ENCODE assay signal across 24 cellular contexts in genomic region chr7:74665296-74665938, GRCh38. TPM values are rescaled to one million over a fixed set of nuclear protein-coding genes. Genes with fewer than 3 reads are reported as not detected.
DNase-seq lines count a peak whose midpoint lies in the region; ATAC-seq and TF ChIP-seq lines count a peak whose summit lies in the region.
"Had no signal": no experiment of that assay in that cellular context is flagged by ENCODE, and none has a peak within 500 bp of the region (broad histone marks: within the 10 kb centered on the region; RNA-seq: fewer than 3 reads in every experiment).

No MANE protein-coding gene starts in this region.

- no peak overlapping the region for H3T11ph ChIP-seq in H9 (ENCODE audit: low read length)

- peaks cover 63% of the 10 kb centered on the region; the same call in 1 of the 2 replicates for H3K79me2 ChIP-seq in H9 (ENCODE audit: insufficient read depth, low read length)

- H3K27me3 ChIP-seq in H9 (ENCODE audit: insufficient read depth, low read length) (no peaks in the 10 kb centered on the region), skeletal muscle tissue (ENCODE audit: control insufficient read depth in 3 of 3, insufficient read depth in 3 of 3, low read length in 3 of 3) (no peaks in the 10 kb centered on the region), body of pancreas (no peaks in the 10 kb centered on the region)
- H3K27me3 ChIP-seq: esophagus muscularis mucosa had no signal

- H3K23me2 ChIP-seq in H9 (ENCODE audit: insufficient read length, low read depth, low read length, poor library complexity, severe bottlenecking): peaks cover 3% of the 10 kb centered on the region

- TF ChIP-seq CTCF in H9 (conservative IDR thresholded peaks at IDR 0.05) (no peak), endothelial cell (IDR thresholded peaks at IDR 0.05; ENCODE audit: unreplicated experiment) (no peak), body of pancreas (IDR thresholded peaks at IDR 0.05) (no peak)

- H2AK5ac ChIP-seq in H9 (ENCODE audit: insufficient read length, low read length): no peak overlapping the region

- no peak overlapping the region for H3K23ac ChIP-seq in H9 (ENCODE audit: insufficient read length, low read depth, low read length)

- no peak overlapping the region for H2BK120ac ChIP-seq in H9 (ENCODE audit: low read depth, low read length, poor library complexity, severe bottlenecking)

- no peaks in the 10 kb centered on the region for H3K79me1 ChIP-seq in H9 (ENCODE audit: insufficient read depth, low read depth, low read length, poor library complexity, severe bottlenecking)

- H3K4me2 ChIP-seq in H9 (ENCODE audit: insufficient read depth, insufficient read length, low read length): no peak overlapping the region
- H3K4me2 ChIP-seq: KMS-11 had no signal

- no peak overlapping the region for H4K91ac ChIP-seq in H9 (ENCODE audit: insufficient read length, low read depth, low read length)

- no peaks in the 10 kb centered on the region for H3K4me1 ChIP-seq in H9 (ENCODE audit: insufficient read depth, low read length)
- peaks cover 20 to 33% (median 22%) of the 10 kb centered on the region in 3 donors for H3K4me1 ChIP-seq in skeletal muscle tissue (ENCODE audit: control insufficient read depth in 3 of 3, insufficient read depth in 3 of 3, low read length in 3 of 3)
- H3K4me1 ChIP-seq in body of pancreas: peaks cover 52% of the 10 kb centered on the region

- no peak overlapping the region for H2BK20ac ChIP-seq in H9 (ENCODE audit: low read depth, low read length, poor library complexity, severe bottlenecking)

- H3K9me3 Mint-ChIP-seq in H9 (no peaks in the 10 kb centered on the region), endothelial cell (ENCODE audit: unreplicated experiment) (no peaks in the 10 kb centered on the region)
- no peaks in the 10 kb centered on the region for H3K9me3 Mint-ChIP-seq in effector memory CD8-positive, alpha-beta T cell

- H3K27ac ChIP-seq in H9 (ENCODE audit: insufficient read length, low read depth, low read length) (no peak overlapping the region), skeletal muscle tissue (ENCODE audit: low read depth, low read length) (peak overlapping the region; percentile 40), body of pancreas (no peak overlapping the region)
- H3K27ac ChIP-seq: 22Rv1 had no signal

- intact Hi-C loops in body of pancreas (cut with DNase I): no loop called here

- no peak overlapping the region for H3K56ac ChIP-seq in H9 (ENCODE audit: insufficient read length, low read depth, low read length)

- no CpG with 5 or more reads among the region's 12 CpGs for WGBS in H9 (ENCODE audit: extremely low coverage, insufficient read length, low lambda C conversion rate)
- 94% methylated on average over 12 of the region's 12 CpGs for WGBS in body of pancreas, 2 donors

- no peak overlapping the region for H3K14ac ChIP-seq in H9 (ENCODE audit: insufficient read depth, low read length)

- peaks cover 49 to 55% of the 10 kb centered on the region in 2 experiments for H3K4me1 Mint-ChIP-seq in H9
- H3K4me1 Mint-ChIP-seq in endothelial cell (ENCODE audit: unreplicated experiment): peaks cover 32% of the 10 kb centered on the region
- peaks cover 32 to 44% of the 10 kb centered on the region in 2 donors for H3K4me1 Mint-ChIP-seq in effector memory CD8-positive, alpha-beta T cell (ENCODE audit: low read depth in 2 of 2)

- H3K9me3 ChIP-seq in H9 (ENCODE audit: control insufficient read depth, low read depth, low read length) (no peaks in the 10 kb centered on the region), skeletal muscle tissue (ENCODE audit: control insufficient read depth in 3 of 3, low read length in 3 of 3) (no peaks in the 10 kb centered on the region), body of pancreas (no peaks in the 10 kb centered on the region)
- H3K9me3 ChIP-seq: esophagus muscularis mucosa had no signal

- no peak overlapping the region for H3K18ac ChIP-seq in H9 (ENCODE audit: insufficient read length, low read depth, low read length)

- no peak overlapping the region for H4K5ac ChIP-seq in H9 (ENCODE audit: insufficient read length, low read depth, low read length)

- H3K27me3 Mint-ChIP-seq in H9 (ENCODE audit: low read depth) (no peaks in the 10 kb centered on the region), endothelial cell (ENCODE audit: unreplicated experiment) (peaks cover 2% of the 10 kb centered on the region)
- no peaks in the 10 kb centered on the region for H3K27me3 Mint-ChIP-seq in effector memory CD8-positive, alpha-beta T cell

- H3K36me3 Mint-ChIP-seq in H9 (ENCODE audit: insufficient read depth in 1 of 3, low read depth in 3 of 3) (peaks cover 22 to 60% (median 52%) of the 10 kb centered on the region in 3 experiments), endothelial cell (ENCODE audit: low read depth, unreplicated experiment) (peaks cover 15% of the 10 kb centered on the region)
- peaks cover 31% of the 10 kb centered on the region for H3K36me3 Mint-ChIP-seq in effector memory CD8-positive, alpha-beta T cell (ENCODE audit: insufficient read depth)

- H3K36me3 ChIP-seq in skeletal muscle tissue (ENCODE audit: control insufficient read depth in 3 of 3, insufficient read depth in 3 of 3, low read length in 3 of 3): no peaks in the 10 kb centered on the region
- peaks cover 0 to 2% of the 10 kb centered on the region in 2 donors for H3K36me3 ChIP-seq in body of pancreas (replicated peaks in 1 of 2; ENCODE audit: insufficient read depth in 1 of 2, low read depth in 2 of 2)

- H3K4me3 ChIP-seq in skeletal muscle tissue (ENCODE audit: low read length in 3 of 3) (no peak overlapping the region), body of pancreas (no peak overlapping the region)
- H3K4me3 ChIP-seq: esophagus muscularis mucosa, skin epidermis had no signal

- H3K9ac ChIP-seq in H9 (ENCODE audit: extremely low read depth, insufficient read length, low read length) (no peak overlapping the region), skeletal muscle tissue (ENCODE audit: low read depth in 1 of 3, low read length in 3 of 3) (no peak overlapping the region)
- H3K9ac ChIP-seq: KMS-11 had no signal

- no peak overlapping the region for H2BK12ac ChIP-seq in H9 (ENCODE audit: insufficient read length, low read depth, low read length)

- peak; percentile 6 for DNase-seq in activated CD4-positive, CD25-positive, alpha-beta regulatory T cell treated with anti-CD3 and anti-CD28 coated beads, Interleukin-2, amount 50 U/mL, for 72 hours
- no peak for DNase-seq in activated CD4-positive, CD25-positive, alpha-beta regulatory T cell (lab: John Stamatoyannopoulos, UW)
- no peak for DNase-seq in H9
- DNase-seq in endothelial cell (ENCODE audit: low spot score): no peak
- no peak for DNase-seq in body of pancreas
- no peak for DNase-seq in effector memory CD8-positive, alpha-beta T cell
- DNase-seq: activated CD4-positive, alpha-beta T cell treated with anti-CD3 and anti-CD28 coated beads, Interleukin-2, amount 50 U/mL, for 1 hour; activated naive CD4-positive, alpha-beta T cell treated with anti-CD3 and anti-CD28 coated beads, Interleukin-2, amount 50 U/mL, for 16 hours; AML-193; effector CD8-positive, alpha-beta T cell; mesenchymal stem cell; NCI-H1694 treated with DMSO at 0.1 percent for 48 hours; NCI-H2227 treated with DMSO at 0.1 percent for 48 hours; NCI-H774; PC-3; posterior cingulate gyrus; SIG-M5; T-helper 1 cell had no signal

- H3K4me3 Mint-ChIP-seq in H9 (no peak overlapping the region), endothelial cell (ENCODE audit: unreplicated experiment) (no peak overlapping the region)
- no peak overlapping the region for H3K4me3 Mint-ChIP-seq in effector memory CD8-positive, alpha-beta T cell

- peak overlapping the region in 2 of 3 experiments; percentile 61 to 84; a peak in 4 of 7 replicates for H3K27ac Mint-ChIP-seq in H9
- H3K27ac Mint-ChIP-seq in endothelial cell (ENCODE audit: unreplicated experiment): peak overlapping the region; percentile 18
- no peak overlapping the region for H3K27ac Mint-ChIP-seq in effector memory CD8-positive, alpha-beta T cell

- no peak overlapping the region for H2BK15ac ChIP-seq in H9 (ENCODE audit: low read depth, low read length)

- no peak overlapping the region for H2AFZ ChIP-seq in H9 (ENCODE audit: low read length)

- no peak overlapping the region for H2BK5ac ChIP-seq in H9 (ENCODE audit: insufficient read length, low read length)

- H4K20me1 ChIP-seq in H9 (ENCODE audit: control insufficient read depth, insufficient read depth, insufficient read length): no peaks in the 10 kb centered on the region

- H3K4ac ChIP-seq in H9 (ENCODE audit: low read depth, low read length): no peak overlapping the region

- ATAC-seq in body of pancreas (no peak), GM18519 (IDR thresholded peaks at IDR 0.05; ENCODE audit: low FRiP score, unreplicated experiment) (no peak)
- ATAC-seq in effector memory CD8-positive, alpha-beta T cell (replicated peaks): no peak
- ATAC-seq: PC-3 had no signal

- no peak for TF ChIP-seq POLR2A in body of pancreas (IDR thresholded peaks at IDR 0.05)

- no peak overlapping the region for H4K8ac ChIP-seq in H9 (replicated peaks; ENCODE audit: insufficient read length, low read depth, low read length)

RNA-seq across cellular contexts. Expression of gene GTF2I, which starts 7.9 kb away (rescaled TPM):
- 345 and 357 TPM in 2 replicates for total RNA-seq in H9 (2021)
- 312 TPM for total RNA-seq in endothelial cell (ENCODE audit: unreplicated experiment)
- 122 TPM for total RNA-seq in skeletal muscle tissue
- total RNA-seq in body of pancreas: 100 to 1,000 TPM in 1 of 2 donors, 10 to 100 TPM in 1; 96.2 to 117 TPM

Comparison
In these comparisons a context has a peak if more than half of its experiments do, and no peak if none do; other contexts are left out.
1. H3K27ac Mint-ChIP-seq: peak in H9 (2 of 3) and endothelial cell (single experiment); none in effector memory CD8-positive, alpha-beta T cell (0 of 2).